In genomic region chr18:28176933-28177827, GRCh38 we compare ENCODE assay signal across 8 cellular contexts. TPM values are rescaled to one million over a fixed set of nuclear protein-coding genes. Genes with fewer than 3 reads are reported as not detected.
DNase-seq lines count a peak whose midpoint lies in the region; ATAC-seq lines count a peak whose summit lies in the region.

Gene CDH2 (minus strand): TSS chr18:28177130. CDS start chr18:28177022, 108 bp downstream.

- H3K9me3 ChIP-seq in GM23248 (ENCODE audit: low read depth): no peaks in the 10 kb centered on the region
- H3K9me3 ChIP-seq in effector memory CD4-positive, alpha-beta T cell (ENCODE audit: control insufficient read depth, low read length): no peaks in the 10 kb centered on the region

- H3K9me2 ChIP-seq in GM23248 (ENCODE audit: insufficient read depth): no peaks in the 10 kb centered on the region

- H3K4me3 Mint-ChIP-seq in activated naive CD8-positive, alpha-beta T cell treated with anti-CD3 and anti-CD28 coated beads for 36 hours: peak within 1 kb of the TSS; percentile 60

- peaks cover 47% of the 10 kb centered on the region for H3K4me1 ChIP-seq in GM23248 (ENCODE audit: insufficient read depth)
- H3K4me1 ChIP-seq in effector memory CD4-positive, alpha-beta T cell (ENCODE audit: control insufficient read depth, insufficient read depth, low read length, poor library complexity, severe bottlenecking): no peaks in the 10 kb centered on the region

- peaks cover 1% of the 10 kb centered on the region for H3K9me3 Mint-ChIP-seq in activated naive CD8-positive, alpha-beta T cell treated with anti-CD3 and anti-CD28 coated beads for 36 hours

- H2AFZ ChIP-seq in GM23248: peak within 1 kb of the TSS; percentile 79

- peak within 1 kb of the TSS; percentile 75 for H3K9ac ChIP-seq in GM23248

- no peaks in the 10 kb centered on the region for H3K27me3 ChIP-seq in GM23248 (replicated peaks; ENCODE audit: insufficient read depth)
- H3K27me3 ChIP-seq in effector memory CD4-positive, alpha-beta T cell (replicated peaks; ENCODE audit: control insufficient read depth, insufficient read depth, low read length, poor library complexity, severe bottlenecking): no peaks in the 10 kb centered on the region

- H3K79me2 ChIP-seq in GM23248 (ENCODE audit: insufficient read depth): peaks cover 68% of the 10 kb centered on the region

- intact Hi-C loops in head of caudate nucleus (cut with DNase I): loop anchor here (5.0 to 10.0 kb wide), 2 partner anchors 92 to 170 kb away; no protein-coding TSS in a partner anchor

- H3K4me3 ChIP-seq in GM23248: peak within 1 kb of the TSS; percentile 76
- H3K4me3 ChIP-seq in effector memory CD4-positive, alpha-beta T cell (ENCODE audit: insufficient read depth, low read depth, low read length, poor library complexity, severe bottlenecking): no peak within 1 kb of the TSS

- no peak within 1 kb of the TSS for H3K27ac Mint-ChIP-seq in activated naive CD8-positive, alpha-beta T cell treated with anti-CD3 and anti-CD28 coated beads for 36 hours

- DNase-seq in Ammon's horn (ENCODE audit: low spot score) (peak; percentile 85), GM23248 (peak; percentile 91), NCI-H2196 treated with DMSO at 0.1 percent for 48 hours (lab: John Stamatoyannopoulos, UW; ENCODE audit: unreplicated experiment) (peak; percentile 87), head of caudate nucleus (peak; percentile 59 to 91 (median 79)), occipital lobe (lab: John Stamatoyannopoulos, UW) (peak; percentile 81)
- peak; percentile 19 for DNase-seq in activated naive CD8-positive, alpha-beta T cell treated with anti-CD3 and anti-CD28 coated beads for 36 hours
- DNase-seq in effector memory CD4-positive, alpha-beta T cell: no peak

- peaks cover 6% of the 10 kb centered on the region for H3K36me3 Mint-ChIP-seq in activated naive CD8-positive, alpha-beta T cell treated with anti-CD3 and anti-CD28 coated beads for 36 hours

- peaks cover 52% of the 10 kb centered on the region for H3K27me3 Mint-ChIP-seq in activated naive CD8-positive, alpha-beta T cell treated with anti-CD3 and anti-CD28 coated beads for 36 hours

- H3F3A ChIP-seq in GM23248 (ENCODE audit: insufficient read depth): peaks cover 11% of the 10 kb centered on the region

- no peak for ATAC-seq in GM21717 (IDR thresholded peaks at IDR 0.05; ENCODE audit: unreplicated experiment)

- H3K27ac ChIP-seq in GM23248: peak within 1 kb of the TSS; percentile 50
- no peak within 1 kb of the TSS for H3K27ac ChIP-seq in effector memory CD4-positive, alpha-beta T cell (ENCODE audit: insufficient read depth, low read length, poor library complexity, severe bottlenecking)

- peak within 1 kb of the TSS; percentile 86 for H3K4me2 ChIP-seq in GM23248 (ENCODE audit: unreplicated experiment)

- in situ Hi-C loops in GM23248 (cut with MboI): loop anchor here (25.0 kb wide), 1 partner anchor 490 kb away; no protein-coding TSS in a partner anchor

- no peaks in the 10 kb centered on the region for H3K36me3 ChIP-seq in GM23248 (ENCODE audit: low read depth)
- no peaks in the 10 kb centered on the region for H3K36me3 ChIP-seq in effector memory CD4-positive, alpha-beta T cell (ENCODE audit: control insufficient read depth, insufficient read depth, low read length)

- H3K4me1 Mint-ChIP-seq in activated naive CD8-positive, alpha-beta T cell treated with anti-CD3 and anti-CD28 coated beads for 36 hours: peaks cover 13% of the 10 kb centered on the region

- 0 out of 2 replicates have a peak, but pooled peaks cover 5% of the 10 kb centered on the region for H4K20me1 ChIP-seq in GM23248 (ENCODE audit: insufficient read depth)

- WGBS in GM23248 (ENCODE audit: low coverage in 1 of 2, low lambda C conversion rate in 2 of 2, missing lambda C conversion rate in 2 of 2), 2 experiments: 1 to 3% methylated on average over 34 to 72 of the region's 108 CpGs

RNA-seq across cellular contexts. Expression of gene CDH2, which starts in this region (rescaled TPM):
- total RNA-seq in GM23248 (2014; rRNA removed; shearing (Covaris generic)): 157 and 165 TPM in 2 replicates
- polyA plus RNA-seq in GM23248 (2016; fragmentation: Nextera tagmentation; extraction: Ambion mirVana): 103 and 107 TPM in 2 replicates
- total RNA-seq in activated naive CD8-positive, alpha-beta T cell treated with anti-CD3 and anti-CD28 coated beads for 36 hours: under 1 TPM; 0.10 to 0.37 TPM
- 200 TPM for total RNA-seq in occipital lobe

Comparison
In these comparisons a context has a peak if more than half of its experiments do, and no peak if none do; other contexts are left out.
1. RNA of gene CDH2 (total RNA-seq): 200 TPM in occipital lobe (single experiment) and 157 to 165 TPM in GM23248; 0.10 to 0.37 TPM in activated naive CD8-positive, alpha-beta T cell treated with anti-CD3 and anti-CD28 coated beads for 36 hours; every median in the first group is over 100 times any median in the second.
2. Peak in DNase-seq in activated naive CD8-positive, alpha-beta T cell treated with anti-CD3 and anti-CD28 coated beads for 36 hours; RNA of the gene not detected or under 1 TPM.
3. DNase-seq: peak in Ammon's horn (single experiment), GM23248 (single experiment), NCI-H2196 treated with DMSO at 0.1 percent for 48 hours (single experiment), head of caudate nucleus (42 of 42) and occipital lobe (single experiment); none in effector memory CD4-positive, alpha-beta T cell (0 of 3).